9 cellular contexts compared by ENCODE assay signal in genomic region chr5:77629553-77630245, GRCh38. TPM values are rescaled to one million over a fixed set of nuclear protein-coding genes. Genes with fewer than 3 reads are reported as not detected.
DNase-seq lines count a peak whose midpoint lies in the region; ATAC-seq and TF ChIP-seq lines count a peak whose summit lies in the region.
"Had no signal": no experiment of that assay in that cellular context is flagged by ENCODE, and none has a peak within 500 bp of the region (broad histone marks: within the 10 kb centered on the region; RNA-seq: fewer than 3 reads in every experiment).

No MANE protein-coding gene starts in this region.

- H3K36me3 ChIP-seq in BLaER1 (no peaks in the 10 kb centered on the region), HAP-1 (replicated peaks) (no peaks in the 10 kb centered on the region), WERI-Rb-1 (no peaks in the 10 kb centered on the region)

- H3K9me3 ChIP-seq in BLaER1, result peaks cover 56% of the 10 kb centered on the region
- H3K9me3 ChIP-seq in HAP-1, result no peaks in the 10 kb centered on the region
- H3K9me3 ChIP-seq in WERI-Rb-1 (ENCODE audit: severe bottlenecking), result no peaks in the 10 kb centered on the region

- DNase-seq in HAP-1 (ENCODE audit: low spot score in 2 of 2) (no peak), WERI-Rb-1 (no peak), mesothelial cell of epicardium (ENCODE audit: low spot score in 2 of 2, unreplicated experiment in 2 of 2) (no peak), GM10266 (ENCODE audit: extremely low spot score) (no peak), kidney glomerular epithelial cell (lab: John Stamatoyannopoulos, UW) (no peak), hippocampal formation (lab: John Stamatoyannopoulos, UW) (no peak)

- no peak overlapping the region for H3K9ac ChIP-seq in BLaER1

- no peak for ATAC-seq in HG03108 (IDR thresholded peaks at IDR 0.05; ENCODE audit: unreplicated experiment)

- in situ Hi-C loops in HAP-1 (cut with MboI; ENCODE audit: low sequenced_read_pairs), result no loop called here

- TF ChIP-seq CTCF in WERI-Rb-1 (IDR thresholded peaks at IDR 0.05; ENCODE audit: low read depth, low read length), result no peak
- TF ChIP-seq CTCF in mesothelial cell of epicardium (IDR thresholded peaks at IDR 0.05; ENCODE audit: unreplicated experiment), result no peak
- no peak for TF ChIP-seq CTCF in GM10266 (IDR thresholded peaks at IDR 0.05; ENCODE audit: control insufficient read depth, insufficient read depth, low read depth, missing control alignments)

- H4K20me1 ChIP-seq in BLaER1, result peaks cover 36% of the 10 kb centered on the region

- H3K4me3 Mint-ChIP-seq in mesothelial cell of epicardium, result peak overlapping the region; percentile 66

- H3K4me3 ChIP-seq in BLaER1, result peak overlapping the region; percentile 59
- peak overlapping the region; percentile 43 for H3K4me3 ChIP-seq in HAP-1
- H3K4me3 ChIP-seq in WERI-Rb-1 (ENCODE audit: low read depth, low read length), result peak overlapping the region; percentile 67

- H3K4me1 ChIP-seq in BLaER1, result peaks cover 8% of the 10 kb centered on the region; the same call in 1 of the 2 replicates
- H3K4me1 ChIP-seq in HAP-1, result no peaks in the 10 kb centered on the region

- H3K36me3 Mint-ChIP-seq in mesothelial cell of epicardium, result no peaks in the 10 kb centered on the region

- peaks cover 12% of the 10 kb centered on the region for H3K4me1 Mint-ChIP-seq in mesothelial cell of epicardium

- H3K27ac Mint-ChIP-seq in mesothelial cell of epicardium, result no peak overlapping the region

- no peaks in the 10 kb centered on the region for H3K9me3 Mint-ChIP-seq in mesothelial cell of epicardium

- H3K27me3 ChIP-seq in BLaER1, result peaks cover 90% of the 10 kb centered on the region
- H3K27me3 ChIP-seq in HAP-1 (ENCODE audit: low read depth), result peaks cover 44% of the 10 kb centered on the region
- H3K27me3 ChIP-seq in WERI-Rb-1 (ENCODE audit: insufficient read depth, low read depth, severe bottlenecking), result no peaks in the 10 kb centered on the region

- H3K4me2 ChIP-seq in BLaER1, result peak overlapping the region; percentile 72

- no peak overlapping the region for H3K27ac ChIP-seq in BLaER1
- no peak overlapping the region for H3K27ac ChIP-seq in WERI-Rb-1

- peaks cover 96% of the 10 kb centered on the region for H3K27me3 Mint-ChIP-seq in mesothelial cell of epicardium (ENCODE audit: low read depth)

RNA-seq across cellular contexts. Expression of gene OTP, which starts 8.8 kb away (rescaled TPM):
- not detected in 3 replicates for total RNA-seq in mesothelial cell of epicardium
- total RNA-seq: fibroblast of lung had no signal
